In genomic region chr6:150418825-150419594, GRCh38 we compare ENCODE assay signal across 1 cellular context.
A peak's percentile ranks its signal among the peaks of the same experiment; 100 is the strongest.
TF ChIP-seq lines count a peak whose summit lies in the region.

No MANE protein-coding gene starts in this region.

TF ChIP-seq in HepG2, 621 proteins besides CTCF, POLR2A, EP300 and RAD21 (continued from another document and continues in another):
- TF ChIP-seq, protein P1, sequence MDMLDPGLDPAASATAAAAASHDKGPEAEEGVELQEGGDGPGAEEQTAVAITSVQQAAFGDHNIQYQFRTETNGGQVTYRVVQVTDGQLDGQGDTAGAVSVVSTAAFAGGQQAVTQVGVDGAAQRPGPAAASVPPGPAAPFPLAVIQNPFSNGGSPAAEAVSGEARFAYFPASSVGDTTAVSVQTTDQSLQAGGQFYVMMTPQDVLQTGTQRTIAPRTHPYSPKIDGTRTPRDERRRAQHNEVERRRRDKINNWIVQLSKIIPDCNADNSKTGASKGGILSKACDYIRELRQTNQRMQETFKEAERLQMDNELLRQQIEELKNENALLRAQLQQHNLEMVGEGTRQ (IDR thresholded peaks at IDR 0.05; ENCODE audit: low read depth, low read length): no peak
- TF ChIP-seq, protein P1 (CRISPR knock-in tag; IDR thresholded peaks at IDR 0.05; ENCODE audit: borderline replicate concordance): no peak
- TF ChIP-seq ZNF326 (CRISPR knock-in tag; IDR thresholded peaks at IDR 0.05; ENCODE audit: borderline replicate concordance) (no peak), JUNB (CRISPR knock-in tag; IDR thresholded peaks at IDR 0.05; ENCODE audit: borderline replicate concordance) (no peak), ZNF33A (CRISPR knock-in tag; IDR thresholded peaks at IDR 0.05; ENCODE audit: borderline replicate concordance) (no peak), ZBTB7A (CRISPR knock-in tag; IDR thresholded peaks at IDR 0.05) (no peak), ZBTB42 (CRISPR knock-in tag; IDR thresholded peaks at IDR 0.05) (no peak), ARID4A (CRISPR knock-in tag; IDR thresholded peaks at IDR 0.05; ENCODE audit: borderline replicate concordance) (no peak), ZHX1 (CRISPR knock-in tag; IDR thresholded peaks at IDR 0.05; ENCODE audit: low read depth) (no peak), MED1 (CRISPR knock-in tag; IDR thresholded peaks at IDR 0.05) (0 out of 2 replicates have a peak, but pooled peaks have one; percentile 22), MXD1 (CRISPR knock-in tag; IDR thresholded peaks at IDR 0.05) (no peak), ZBTB3 (CRISPR knock-in tag; IDR thresholded peaks at IDR 0.05; ENCODE audit: borderline replicate concordance, low read depth) (no peak), ZNF350 (CRISPR knock-in tag; IDR thresholded peaks at IDR 0.05; ENCODE audit: borderline replicate concordance, low read depth) (peak; percentile 32; the same call in 1 of the 2 replicates), ONECUT2 (CRISPR knock-in tag; IDR thresholded peaks at IDR 0.05) (no peak), ZNF260 (CRISPR knock-in tag; IDR thresholded peaks at IDR 0.05; ENCODE audit: borderline replicate concordance, low read depth) (no peak), ZNF142 (CRISPR knock-in tag; IDR thresholded peaks at IDR 0.05) (no peak), ZMAT3 (CRISPR knock-in tag; conservative IDR thresholded peaks at IDR 0.05) (no peak), BORCS8-MEF2B (CRISPR knock-in tag; IDR thresholded peaks at IDR 0.05) (no peak), ZNF225 (CRISPR knock-in tag; IDR thresholded peaks at IDR 0.05) (peak; percentile 78; the same call in 1 of the 2 replicates), ZNF775 (CRISPR knock-in tag; IDR thresholded peaks at IDR 0.05; ENCODE audit: borderline replicate concordance) (no peak), MED8 (CRISPR knock-in tag; IDR thresholded peaks at IDR 0.05; ENCODE audit: insufficient replicate concordance) (no peak), HNRNPH1 (optimal IDR thresholded peaks at IDR 0.05; ENCODE audit: low read depth, low read length) (no peak), PPARG (CRISPR knock-in tag; conservative IDR thresholded peaks at IDR 0.05) (no peak), ZEB1 (IDR thresholded peaks at IDR 0.05; ENCODE audit: insufficient replicate concordance, low read depth) (no peak), ZNF616 (CRISPR knock-in tag; IDR thresholded peaks at IDR 0.05; ENCODE audit: low read depth) (no peak), KMT2B (CRISPR knock-in tag; IDR thresholded peaks at IDR 0.05) (no peak)
- TF ChIP-seq, protein P2, sequence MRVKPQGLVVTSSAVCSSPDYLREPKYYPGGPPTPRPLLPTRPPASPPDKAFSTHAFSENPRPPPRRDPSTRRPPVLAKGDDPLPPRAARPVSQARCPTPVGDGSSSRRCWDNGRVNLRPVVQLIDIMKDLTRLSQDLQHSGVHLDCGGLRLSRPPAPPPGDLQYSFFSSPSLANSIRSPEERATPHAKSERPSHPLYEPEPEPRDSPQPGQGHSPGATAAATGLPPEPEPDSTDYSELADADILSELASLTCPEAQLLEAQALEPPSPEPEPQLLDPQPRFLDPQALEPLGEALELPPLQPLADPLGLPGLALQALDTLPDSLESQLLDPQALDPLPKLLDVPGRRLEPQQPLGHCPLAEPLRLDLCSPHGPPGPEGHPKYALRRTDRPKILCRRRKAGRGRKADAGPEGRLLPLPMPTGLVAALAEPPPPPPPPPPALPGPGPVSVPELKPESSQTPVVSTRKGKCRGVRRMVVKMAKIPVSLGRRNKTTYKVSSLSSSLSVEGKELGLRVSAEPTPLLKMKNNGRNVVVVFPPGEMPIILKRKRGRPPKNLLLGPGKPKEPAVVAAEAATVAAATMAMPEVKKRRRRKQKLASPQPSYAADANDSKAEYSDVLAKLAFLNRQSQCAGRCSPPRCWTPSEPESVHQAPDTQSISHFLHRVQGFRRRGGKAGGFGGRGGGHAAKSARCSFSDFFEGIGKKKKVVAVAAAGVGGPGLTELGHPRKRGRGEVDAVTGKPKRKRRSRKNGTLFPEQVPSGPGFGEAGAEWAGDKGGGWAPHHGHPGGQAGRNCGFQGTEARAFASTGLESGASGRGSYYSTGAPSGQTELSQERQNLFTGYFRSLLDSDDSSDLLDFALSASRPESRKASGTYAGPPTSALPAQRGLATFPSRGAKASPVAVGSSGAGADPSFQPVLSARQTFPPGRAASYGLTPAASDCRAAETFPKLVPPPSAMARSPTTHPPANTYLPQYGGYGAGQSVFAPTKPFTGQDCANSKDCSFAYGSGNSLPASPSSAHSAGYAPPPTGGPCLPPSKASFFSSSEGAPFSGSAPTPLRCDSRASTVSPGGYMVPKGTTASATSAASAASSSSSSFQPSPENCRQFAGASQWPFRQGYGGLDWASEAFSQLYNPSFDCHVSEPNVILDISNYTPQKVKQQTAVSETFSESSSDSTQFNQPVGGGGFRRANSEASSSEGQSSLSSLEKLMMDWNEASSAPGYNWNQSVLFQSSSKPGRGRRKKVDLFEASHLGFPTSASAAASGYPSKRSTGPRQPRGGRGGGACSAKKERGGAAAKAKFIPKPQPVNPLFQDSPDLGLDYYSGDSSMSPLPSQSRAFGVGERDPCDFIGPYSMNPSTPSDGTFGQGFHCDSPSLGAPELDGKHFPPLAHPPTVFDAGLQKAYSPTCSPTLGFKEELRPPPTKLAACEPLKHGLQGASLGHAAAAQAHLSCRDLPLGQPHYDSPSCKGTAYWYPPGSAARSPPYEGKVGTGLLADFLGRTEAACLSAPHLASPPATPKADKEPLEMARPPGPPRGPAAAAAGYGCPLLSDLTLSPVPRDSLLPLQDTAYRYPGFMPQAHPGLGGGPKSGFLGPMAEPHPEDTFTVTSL (CRISPR knock-in tag; IDR thresholded peaks at IDR 0.05; ENCODE audit: borderline replicate concordance): no peak
- TF ChIP-seq, protein P3, sequence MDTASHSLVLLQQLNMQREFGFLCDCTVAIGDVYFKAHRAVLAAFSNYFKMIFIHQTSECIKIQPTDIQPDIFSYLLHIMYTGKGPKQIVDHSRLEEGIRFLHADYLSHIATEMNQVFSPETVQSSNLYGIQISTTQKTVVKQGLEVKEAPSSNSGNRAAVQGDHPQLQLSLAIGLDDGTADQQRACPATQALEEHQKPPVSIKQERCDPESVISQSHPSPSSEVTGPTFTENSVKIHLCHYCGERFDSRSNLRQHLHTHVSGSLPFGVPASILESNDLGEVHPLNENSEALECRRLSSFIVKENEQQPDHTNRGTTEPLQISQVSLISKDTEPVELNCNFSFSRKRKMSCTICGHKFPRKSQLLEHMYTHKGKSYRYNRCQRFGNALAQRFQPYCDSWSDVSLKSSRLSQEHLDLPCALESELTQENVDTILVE (CRISPR knock-in tag; IDR thresholded peaks at IDR 0.05): no peak
- TF ChIP-seq, protein P4, sequence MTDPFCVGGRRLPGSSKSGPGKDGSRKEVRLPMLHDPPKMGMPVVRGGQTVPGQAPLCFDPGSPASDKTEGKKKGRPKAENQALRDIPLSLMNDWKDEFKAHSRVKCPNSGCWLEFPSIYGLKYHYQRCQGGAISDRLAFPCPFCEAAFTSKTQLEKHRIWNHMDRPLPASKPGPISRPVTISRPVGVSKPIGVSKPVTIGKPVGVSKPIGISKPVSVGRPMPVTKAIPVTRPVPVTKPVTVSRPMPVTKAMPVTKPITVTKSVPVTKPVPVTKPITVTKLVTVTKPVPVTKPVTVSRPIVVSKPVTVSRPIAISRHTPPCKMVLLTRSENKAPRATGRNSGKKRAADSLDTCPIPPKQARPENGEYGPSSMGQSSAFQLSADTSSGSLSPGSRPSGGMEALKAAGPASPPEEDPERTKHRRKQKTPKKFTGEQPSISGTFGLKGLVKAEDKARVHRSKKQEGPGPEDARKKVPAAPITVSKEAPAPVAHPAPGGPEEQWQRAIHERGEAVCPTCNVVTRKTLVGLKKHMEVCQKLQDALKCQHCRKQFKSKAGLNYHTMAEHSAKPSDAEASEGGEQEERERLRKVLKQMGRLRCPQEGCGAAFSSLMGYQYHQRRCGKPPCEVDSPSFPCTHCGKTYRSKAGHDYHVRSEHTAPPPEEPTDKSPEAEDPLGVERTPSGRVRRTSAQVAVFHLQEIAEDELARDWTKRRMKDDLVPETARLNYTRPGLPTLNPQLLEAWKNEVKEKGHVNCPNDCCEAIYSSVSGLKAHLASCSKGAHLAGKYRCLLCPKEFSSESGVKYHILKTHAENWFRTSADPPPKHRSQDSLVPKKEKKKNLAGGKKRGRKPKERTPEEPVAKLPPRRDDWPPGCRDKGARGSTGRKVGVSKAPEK (CRISPR knock-in tag; IDR thresholded peaks at IDR 0.05; ENCODE audit: borderline replicate concordance): no peak
